In the genomic region with DNA sequence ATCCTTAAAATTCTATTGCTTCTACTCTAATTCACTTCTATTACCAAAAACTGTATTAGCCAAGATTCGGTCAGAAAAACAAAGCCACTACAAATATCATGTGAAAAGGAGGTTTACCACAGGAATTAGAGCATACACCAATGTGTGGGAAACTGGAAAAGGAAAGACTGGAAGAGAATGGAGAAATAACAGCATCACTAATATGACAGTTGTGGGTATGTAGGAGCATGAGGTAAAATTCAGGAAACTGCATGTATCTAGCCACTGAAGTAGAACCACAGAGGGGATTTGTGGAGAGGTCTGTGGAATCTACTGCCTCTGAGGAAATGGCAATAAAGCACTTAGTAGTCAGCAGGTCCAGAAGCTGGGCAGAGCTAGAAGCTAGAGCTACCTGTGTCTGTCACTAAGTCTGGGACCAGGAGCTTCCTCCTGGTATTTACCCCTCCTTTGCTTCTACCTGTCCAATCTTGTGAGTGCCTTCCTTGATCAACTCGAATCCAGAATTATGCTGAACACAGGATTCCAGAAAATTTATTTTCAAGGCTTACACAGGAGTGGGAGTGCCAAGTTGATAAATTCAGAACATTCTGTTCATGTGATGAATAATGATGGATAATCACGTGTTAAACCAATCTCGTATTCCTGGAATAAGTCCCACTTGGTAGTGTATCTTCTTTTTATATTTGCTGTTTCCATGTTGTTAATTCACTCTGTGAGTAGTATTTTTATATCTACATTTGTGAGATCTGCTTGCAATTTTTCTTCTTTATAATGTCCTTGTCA, we compare ENCODE assay signal across 17 cellular contexts. TPM values are rescaled to one million over a fixed set of nuclear protein-coding genes. Genes with fewer than 3 reads are reported as not detected.
DNase-seq lines count a peak whose midpoint lies in the region; ATAC-seq, FAIRE-seq and TF ChIP-seq lines count a peak whose summit lies in the region.
"Had no signal": no experiment of that assay in that cellular context is flagged by ENCODE, and none has a peak within 500 bp of the region (broad histone marks: within the 10 kb centered on the region; RNA-seq: fewer than 3 reads in every experiment).

No MANE protein-coding gene starts in this region.

- no peaks in the 10 kb centered on the region for H3K79me2 ChIP-seq in neural progenitor cell (ENCODE audit: low read depth)

- peaks cover 3% of the 10 kb centered on the region for H3K36me3 ChIP-seq in neural progenitor cell

- peak; percentile 64 for ATAC-seq in omental fat pad (ENCODE audit: low FRiP score)
- ATAC-seq: HCT116 had no signal

- POLR2A ChIA-PET in activated CD4-positive, alpha-beta T cell treated with anti-CD3 and anti-CD28 coated beads, Interleukin-2, amount 10 ng/mL, durations not matched to agents 7 days and 5 days (lab: Charles Lee), result interaction anchor here (0.6 kb wide), 1 partner anchor 47 kb away, joined by 5 read pairs; no protein-coding TSS in a partner anchor

- H3K27me3 Mint-ChIP-seq in neural progenitor cell (ENCODE audit: insufficient read depth, low read depth), result no peaks in the 10 kb centered on the region
- H3K27me3 Mint-ChIP-seq in activated CD4-positive, alpha-beta T cell treated with anti-CD3 and anti-CD28 coated beads, Interleukin-2, amount 10 ng/mL, durations not matched to agents 7 days and 5 days, result no peaks in the 10 kb centered on the region
- H3K27me3 Mint-ChIP-seq: B cell; CD4-positive, alpha-beta memory T cell had no signal

- H2AFZ ChIP-seq in neural progenitor cell (replicated peaks), result no peak overlapping the region
- H2AFZ ChIP-seq: GM23248 had no signal

- H3K4me1 ChIP-seq in neural progenitor cell, result no peaks in the 10 kb centered on the region

- H3K9me3 Mint-ChIP-seq in neural progenitor cell, result no peaks in the 10 kb centered on the region
- no peaks in the 10 kb centered on the region for H3K9me3 Mint-ChIP-seq in activated CD4-positive, alpha-beta T cell treated with anti-CD3 and anti-CD28 coated beads, Interleukin-2, amount 10 ng/mL, durations not matched to agents 7 days and 5 days

- CTCF ChIA-PET in activated CD4-positive, alpha-beta T cell treated with anti-CD3 and anti-CD28 coated beads, Interleukin-2, amount 10 ng/mL, durations not matched to agents 7 days and 5 days (lab: Charles Lee), result no interaction called here

- H3F3A ChIP-seq in neural progenitor cell (ENCODE audit: low read depth), result no peaks in the 10 kb centered on the region

- TF ChIP-seq CTCF in fibroblast of mammary gland (conservative IDR thresholded peaks at IDR 0.05; ENCODE audit: control insufficient read depth, insufficient read depth, low read depth, low read length) (no peak), omental fat pad (IDR thresholded peaks at IDR 0.05) (no peak), neural progenitor cell (IDR thresholded peaks at IDR 0.05) (no peak)

- H3K9ac ChIP-seq in neural progenitor cell, result no peak overlapping the region
- H3K9ac ChIP-seq: GM23248 had no signal

- H3K27me3 ChIP-seq in neural progenitor cell, result no peaks in the 10 kb centered on the region

- peak; percentile 39 for FAIRE-seq in GM19239 (lab: Jason Lieb, UNC)
- FAIRE-seq: A204.1, D721Med, H54 had no signal

- H3K36me3 Mint-ChIP-seq in neural progenitor cell, result peaks cover 10% of the 10 kb centered on the region
- no peaks in the 10 kb centered on the region for H3K36me3 Mint-ChIP-seq in activated CD4-positive, alpha-beta T cell treated with anti-CD3 and anti-CD28 coated beads, Interleukin-2, amount 10 ng/mL, durations not matched to agents 7 days and 5 days (ENCODE audit: low read depth)

- H4K20me1 ChIP-seq in neural progenitor cell (ENCODE audit: low read depth), result no peaks in the 10 kb centered on the region

- H3K27ac ChIP-seq in neural progenitor cell, result no peak overlapping the region
- H3K27ac ChIP-seq: C4-2B, GM23248 had no signal

- DNase-seq in GM19239 (ENCODE audit: insufficient read length, low spot score) (no peak), amniotic epithelial cell (ENCODE audit: low read depth) (peak; percentile 82), fibroblast of mammary gland (ENCODE audit: low read depth) (peak; percentile 59), omental fat pad (ENCODE audit: low spot score) (no peak), neural progenitor cell (ENCODE audit: low spot score) (no peak), iPS-NIHi7 (ENCODE audit: extremely low spot score) (no peak)
- DNase-seq in activated CD4-positive, alpha-beta T cell treated with anti-CD3 and anti-CD28 coated beads, Interleukin-2, amount 10 ng/mL, durations not matched to agents 7 days and 5 days, result no peak
- DNase-seq: CD4-positive, alpha-beta memory T cell; DND-41; GDM1; GM23248 had no signal

- no peak overlapping the region for H3K27ac Mint-ChIP-seq in neural progenitor cell
- no peak overlapping the region for H3K27ac Mint-ChIP-seq in activated CD4-positive, alpha-beta T cell treated with anti-CD3 and anti-CD28 coated beads, Interleukin-2, amount 10 ng/mL, durations not matched to agents 7 days and 5 days
- H3K27ac Mint-ChIP-seq: B cell had no signal

- no peak overlapping the region for H3K4me3 ChIP-seq in fibroblast of mammary gland (ENCODE audit: control insufficient read depth, low read depth, low read length)
- no peak overlapping the region for H3K4me3 ChIP-seq in neural progenitor cell
- H3K4me3 ChIP-seq: GM23248 had no signal

- H3K4me1 Mint-ChIP-seq in neural progenitor cell, result no peaks in the 10 kb centered on the region
- H3K4me1 Mint-ChIP-seq in activated CD4-positive, alpha-beta T cell treated with anti-CD3 and anti-CD28 coated beads, Interleukin-2, amount 10 ng/mL, durations not matched to agents 7 days and 5 days, result peaks cover 20% of the 10 kb centered on the region

- no peak overlapping the region for H3K4me3 Mint-ChIP-seq in neural progenitor cell
- no peak overlapping the region for H3K4me3 Mint-ChIP-seq in activated CD4-positive, alpha-beta T cell treated with anti-CD3 and anti-CD28 coated beads, Interleukin-2, amount 10 ng/mL, durations not matched to agents 7 days and 5 days
- H3K4me3 Mint-ChIP-seq: B cell; CD4-positive, alpha-beta memory T cell had no signal

- H3K4me2 ChIP-seq in neural progenitor cell, result no peak overlapping the region

- H3K9me3 ChIP-seq in neural progenitor cell (ENCODE audit: low read depth), result no peaks in the 10 kb centered on the region

RNA-seq across cellular contexts. Expression of gene NAF1, which starts 52.6 kb away (rescaled TPM):
- total RNA-seq in omental fat pad (10 to 100 TPM; 18.8 to 73.4 (median 30.4) TPM), neural progenitor cell (ENCODE audit: low replicate concordance) (18.1 and 21.1 TPM in 2 replicates)
- 10 to 100 TPM; 15.7 to 16.0 TPM for total RNA-seq in activated CD4-positive, alpha-beta T cell treated with anti-CD3 and anti-CD28 coated beads, Interleukin-2, amount 10 ng/mL, durations not matched to agents 7 days and 5 days

Comparison
In these comparisons a context has a peak if more than half of its experiments do, and no peak if none do; other contexts are left out.
1. DNase-seq: peak in amniotic epithelial cell (single experiment) and fibroblast of mammary gland (single experiment); none in GM19239 (single experiment), omental fat pad (single experiment), neural progenitor cell (single experiment), activated CD4-positive, alpha-beta T cell treated with anti-CD3 and anti-CD28 coated beads, Interleukin-2, amount 10 ng/mL, durations not matched to agents 7 days and 5 days (single experiment) and iPS-NIHi7 (single experiment).